In genomic region chr9:5095795-5096194, GRCh38 we compare ENCODE assay signal across 20 cellular contexts.
A peak's percentile ranks its signal among the peaks of the same experiment; 100 is the strongest.
DNase-seq lines count a peak whose midpoint lies in the region; FAIRE-seq and TF ChIP-seq lines count a peak whose summit lies in the region.
"Had no signal": no experiment of that assay in that cellular context is flagged by ENCODE, and none has a peak within 500 bp of the region (broad histone marks: within the 10 kb centered on the region; RNA-seq: fewer than 3 reads in every experiment).

No MANE protein-coding gene starts in this region.

- TF ChIP-seq POLR2A in H1 (IDR thresholded peaks at IDR 0.05; ENCODE audit: control extremely low read depth in 1 of 2, low read depth in 2 of 2, low read length in 2 of 2): no peak

- no peak overlapping the region for H3K27ac Mint-ChIP-seq in type B pancreatic cell
- H3K27ac Mint-ChIP-seq: CD4-positive, alpha-beta T cell; H9 had no signal

- H4K8ac ChIP-seq in H1 (ENCODE audit: extremely low read depth, insufficient read depth, low read length): no peak overlapping the region

- H2BK12ac ChIP-seq in H1 (ENCODE audit: low read depth, low read length): no peak overlapping the region

- H3K18ac ChIP-seq in H1 (ENCODE audit: extremely low read depth, low read length): no peak overlapping the region

- H2BK15ac ChIP-seq in H1 (ENCODE audit: low read length): no peak overlapping the region

- no peak overlapping the region for H2AK5ac ChIP-seq in H1 (ENCODE audit: low read depth, low read length)

- H3K27me3 Mint-ChIP-seq in type B pancreatic cell: no peaks in the 10 kb centered on the region
- H3K27me3 Mint-ChIP-seq: CD4-positive, alpha-beta T cell had no signal

- no peak overlapping the region for H2BK20ac ChIP-seq in H1 (ENCODE audit: low read length)

- H3K27me3 ChIP-seq in H1 (replicated peaks in 1 of 4; ENCODE audit: control insufficient read depth in 3 of 4, extremely low read depth in 1 of 4, insufficient read depth in 3 of 4, low read length in 3 of 4): no peaks in the 10 kb centered on the region

- no peak overlapping the region for H3K4me2 ChIP-seq in H1 (ENCODE audit: insufficient read depth in 1 of 2, low read depth in 2 of 2, low read length in 2 of 2)
- H3K4me2 ChIP-seq: A549 had no signal

- H3K56ac ChIP-seq in H1 (replicated peaks; ENCODE audit: insufficient read length, low read depth, low read length): no peak overlapping the region

- DNase-seq in NCI-H82 (lab: John Stamatoyannopoulos, UW): peak; percentile 4
- DNase-seq in NCI-H82 treated with DMSO at 0.1 percent for 48 hours (lab: John Stamatoyannopoulos, UW; ENCODE audit: unreplicated experiment): no peak
- DNase-seq in H1 (ENCODE audit: low read depth in 1 of 2, low spot score in 2 of 2): no peak
- DNase-seq in lung microvascular endothelial cell (ENCODE audit: low read depth in 2 of 2): peak; percentile 12 to 22
- DNase-seq in type B pancreatic cell (ENCODE audit: extremely low spot score, unreplicated experiment): no peak
- DNase-seq in NOMO-1 (lab: John Stamatoyannopoulos, UW; ENCODE audit: unreplicated experiment in 2 of 2): no peak
- DNase-seq in activated CD4-positive, alpha-beta T cell treated with anti-CD3 and anti-CD28 coated beads, Interleukin-2, amount 50 U/mL, for 48 hours: no peak
- DNase-seq: AML-193; Caco-2; CD4-positive, alpha-beta T cell; GF-D8; GOT3; H9; IMR-90 had no signal

- POLR2A ChIA-PET in H1 (lab: Charles Lee; ENCODE audit: partially characterized antibody): interaction anchor here (1.5 kb wide), 2 partner anchors 111 to 302 kb away, joined by 3 to 4 read pairs; partner anchors contain the start of gene JAK2

- no peak for TF ChIP-seq CTCF in H1 (IDR thresholded peaks at IDR 0.05; ENCODE audit: control extremely low read depth in 1 of 3, insufficient read depth in 1 of 3, low read depth in 1 of 3, low read length in 3 of 3)
- TF ChIP-seq CTCF in type B pancreatic cell (conservative IDR thresholded peaks at IDR 0.05): no peak

- FAIRE-seq in H1 (lab: Jason Lieb, UNC): no peak
- FAIRE-seq: A549, D721Med, HTR-8/SVneo had no signal

- H2BK120ac ChIP-seq in H1 (replicated peaks; ENCODE audit: low read depth, low read length): no peak overlapping the region

- no peaks in the 10 kb centered on the region for H3K4me1 Mint-ChIP-seq in type B pancreatic cell (ENCODE audit: unreplicated experiment)
- H3K4me1 Mint-ChIP-seq: H9 had no signal

- CTCF ChIA-PET in H1 (lab: Charles Lee; ENCODE audit: partially characterized antibody): interaction anchor here (1.5 kb wide), 1 partner anchor 90 kb away, joined by 4 read pairs; the partner anchor contains the start of gene INSL6

- no peaks in the 10 kb centered on the region for H3K23me2 ChIP-seq in H1 (ENCODE audit: low read depth, low read length)

- no peak overlapping the region for H4K5ac ChIP-seq in H1 (ENCODE audit: insufficient read length, low read depth, low read length)

- H3K9me3 Mint-ChIP-seq in type B pancreatic cell: peaks cover 4% of the 10 kb centered on the region
- H3K9me3 Mint-ChIP-seq: CD4-positive, alpha-beta T cell had no signal

- 67% methylated on average over 1 to 2 of the region's 2 CpGs for WGBS in H1 (ENCODE audit: extremely low coverage in 1 of 2, insufficient coverage in 1 of 2, insufficient read length in 1 of 2, insufficient replicate concordance in 2 of 2, low coverage in 1 of 2, low lambda C conversion rate in 2 of 2, missing lambda C conversion rate in 1 of 2), 2 experiments

- H4K91ac ChIP-seq in H1 (replicated peaks; ENCODE audit: insufficient read length, low read length): no peak overlapping the region

- H2AFZ ChIP-seq in H1 (ENCODE audit: low read length): no peak overlapping the region

- no peak overlapping the region for H3K9ac ChIP-seq in H1 (replicated peaks in 1 of 4; ENCODE audit: extremely low read depth in 1 of 4, low read depth in 3 of 4, low read length in 3 of 4)

- peaks cover 3% of the 10 kb centered on the region for H3K36me3 Mint-ChIP-seq in type B pancreatic cell

- no peak for TF ChIP-seq RAD21 in H1 (IDR thresholded peaks at IDR 0.05 in 1 of 2, conservative IDR thresholded peaks at IDR 0.05 in 1 of 2; ENCODE audit: low read depth in 2 of 2, low read length in 2 of 2)

- no peak overlapping the region for H3K14ac ChIP-seq in H1 (ENCODE audit: insufficient read length)

- H3K4me1 ChIP-seq in H1 (replicated peaks in 1 of 4; ENCODE audit: control insufficient read depth in 3 of 4, insufficient read depth in 4 of 4, low read length in 3 of 4): no peaks in the 10 kb centered on the region
- H3K4me1 ChIP-seq: A549, Caco-2 had no signal

- H3K36me3 ChIP-seq in H1 (ENCODE audit: control insufficient read depth in 2 of 4, insufficient read depth in 4 of 4, low read length in 3 of 4): no peaks in the 10 kb centered on the region

- H3K4me3 ChIP-seq in H1 (ENCODE audit: extremely low read depth in 1 of 4, insufficient read depth in 2 of 4, low read depth in 3 of 4, low read length in 4 of 4): no peak overlapping the region
- H3K4me3 ChIP-seq: A549 had no signal

- H3K4ac ChIP-seq in H1 (replicated peaks; ENCODE audit: insufficient read length, low read depth, low read length): no peak overlapping the region

- H3K79me1 ChIP-seq in H1 (ENCODE audit: low read depth, low read length): no peaks in the 10 kb centered on the region

- H3K27ac ChIP-seq in H1 (ENCODE audit: low read depth, low read length): no peak overlapping the region
- H3K27ac ChIP-seq: 22Rv1, A549, C4-2B, HL-60 had no signal

- H3K79me2 ChIP-seq in H1 (ENCODE audit: control insufficient read depth in 1 of 2, insufficient read depth in 2 of 2, low read length in 2 of 2): no peaks in the 10 kb centered on the region

- H3K9me3 ChIP-seq in H1 (ENCODE audit: insufficient read depth in 2 of 2, low read depth in 1 of 2, low read length in 1 of 2): peaks cover 0 to 2% of the 10 kb centered on the region in 2 experiments; a peak in 1 of 4 replicates
- H3K9me3 ChIP-seq: A549, Caco-2 had no signal

- no peak overlapping the region for H3K23ac ChIP-seq in H1 (ENCODE audit: insufficient read length)

- no peak for TF ChIP-seq EP300 in H1 (IDR thresholded peaks at IDR 0.05; ENCODE audit: borderline replicate concordance in 1 of 2, low read depth in 2 of 2, low read length in 2 of 2)

- H3K4me3 Mint-ChIP-seq in type B pancreatic cell: no peak overlapping the region
- H3K4me3 Mint-ChIP-seq: CD4-positive, alpha-beta T cell; H9 had no signal

- H2BK5ac ChIP-seq in H1 (ENCODE audit: low read depth, low read length): no peak overlapping the region

- H4K20me1 ChIP-seq in H1 (replicated peaks in 1 of 2; ENCODE audit: control insufficient read depth in 1 of 2, insufficient read depth in 2 of 2, low read length in 2 of 2): no peaks in the 10 kb centered on the region

TF ChIP-seq in H1, 55 proteins besides CTCF, POLR2A, EP300 and RAD21:
- TF ChIP-seq, protein P1, sequence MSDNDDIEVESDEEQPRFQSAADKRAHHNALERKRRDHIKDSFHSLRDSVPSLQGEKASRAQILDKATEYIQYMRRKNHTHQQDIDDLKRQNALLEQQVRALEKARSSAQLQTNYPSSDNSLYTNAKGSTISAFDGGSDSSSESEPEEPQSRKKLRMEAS (IDR thresholded peaks at IDR 0.05): no peak
- peak; percentile 87 for TF ChIP-seq JUND (IDR thresholded peaks at IDR 0.05; ENCODE audit: low read length)

Comparison
In these comparisons a context has a peak if more than half of its experiments do, and no peak if none do; other contexts are left out.
1. DNase-seq: peak in NCI-H82 (single experiment) and lung microvascular endothelial cell (2 of 2); none in NCI-H82 treated with DMSO at 0.1 percent for 48 hours (single experiment), H1 (0 of 2), type B pancreatic cell (single experiment), NOMO-1 (0 of 2) and activated CD4-positive, alpha-beta T cell treated with anti-CD3 and anti-CD28 coated beads, Interleukin-2, amount 50 U/mL, for 48 hours (0 of 2).